18 cellular contexts compared by ENCODE assay signal in genomic region chr1:1535989-1536937, GRCh38. TPM values are rescaled to one million over a fixed set of nuclear protein-coding genes. Genes with fewer than 3 reads are reported as not detected.
DNase-seq lines count a peak whose midpoint lies in the region; ATAC-seq, FAIRE-seq and TF ChIP-seq lines count a peak whose summit lies in the region.
"Had no signal": no experiment of that assay in that cellular context is flagged by ENCODE, and none has a peak within 500 bp of the region (broad histone marks: within the 10 kb centered on the region; RNA-seq: fewer than 3 reads in every experiment).

No MANE protein-coding gene starts in this region.

- H3K9me3 ChIP-seq in HCT116 (ENCODE audit: control insufficient read depth in 1 of 2, insufficient read depth in 1 of 2, low read depth in 1 of 2, low read length in 2 of 2): no peaks in the 10 kb centered on the region
- no peaks in the 10 kb centered on the region for H3K9me3 ChIP-seq in endothelial cell of umbilical vein (replicated peaks; ENCODE audit: control insufficient read depth, insufficient read depth, low read length)
- no peaks in the 10 kb centered on the region for H3K9me3 ChIP-seq in osteoblast (ENCODE audit: low read depth, low read length)
- H3K9me3 ChIP-seq: BE2C had no signal

- peak; percentile 23 for ATAC-seq in HCT116
- no peak for ATAC-seq in GM18873 (IDR thresholded peaks at IDR 0.05; ENCODE audit: low FRiP score, unreplicated experiment)
- ATAC-seq in GM21526 (IDR thresholded peaks at IDR 0.05; ENCODE audit: low FRiP score, unreplicated experiment): no peak

- TF ChIP-seq CTCF in HCT116 (IDR thresholded peaks at IDR 0.05 in 2 of 3, conservative IDR thresholded peaks at IDR 0.05 in 1 of 3; ENCODE audit: borderline replicate concordance in 1 of 3, insufficient read depth in 1 of 3, low read depth in 2 of 3, low read length in 2 of 3): no peak
- TF ChIP-seq CTCF in endothelial cell of umbilical vein (IDR thresholded peaks at IDR 0.05; ENCODE audit: extremely low read depth in 1 of 2, insufficient read depth in 1 of 2, low read depth in 1 of 2, low read length in 2 of 2): no peak
- TF ChIP-seq CTCF in osteoblast (IDR thresholded peaks at IDR 0.05; ENCODE audit: extremely low read depth, low read depth, low read length): no peak

- TF ChIP-seq RAD21 in HCT116 (IDR thresholded peaks at IDR 0.05; ENCODE audit: low read depth): no peak

- CTCF ChIA-PET in HCT116 (lab: Charles Lee) (no interaction called here), endothelial cell of umbilical vein (lab: Charles Lee) (interaction anchor here (0.8 kb wide), 1 partner anchor 15 kb away, joined by 3 read pairs; no protein-coding TSS in a partner anchor)

- H3K27me3 ChIP-seq in HCT116 (ENCODE audit: insufficient read depth, low read length) (no peaks in the 10 kb centered on the region), endothelial cell of umbilical vein (ENCODE audit: control insufficient read depth in 2 of 2, insufficient read depth in 2 of 2, low read length in 2 of 2) (no peaks in the 10 kb centered on the region), osteoblast (ENCODE audit: insufficient read depth, low read length) (no peaks in the 10 kb centered on the region)
- H3K27me3 ChIP-seq: BE2C had no signal

- intact Hi-C loops in HCT116 (cut with micrococcal nuclease): no loop called here
- intact Hi-C loops in endothelial cell of umbilical vein (cut with micrococcal nuclease): no loop called here

- BruUV-seq in HCT116 (replicated peaks; lab: Mats Ljungman, UMichigan): no TSS peak
- BruUV-seq in endothelial cell of umbilical vein (replicated peaks; lab: Mats Ljungman, UMichigan): no TSS peak

- H3K4me1 ChIP-seq in HCT116 (ENCODE audit: control insufficient read depth in 1 of 2, insufficient read depth in 2 of 2, low read length in 2 of 2): no peaks in the 10 kb centered on the region
- peaks cover 5% of the 10 kb centered on the region for H3K4me1 ChIP-seq in endothelial cell of umbilical vein (ENCODE audit: control insufficient read depth, extremely low read depth, insufficient read depth, low read length)
- no peaks in the 10 kb centered on the region for H3K4me1 ChIP-seq in osteoblast (ENCODE audit: insufficient read depth, low read length)

- H3K4me2 ChIP-seq in HCT116 (ENCODE audit: low read length): no peak overlapping the region
- H3K4me2 ChIP-seq in endothelial cell of umbilical vein (ENCODE audit: insufficient read depth, low read length): no peak overlapping the region
- no peak overlapping the region for H3K4me2 ChIP-seq in osteoblast (ENCODE audit: insufficient read depth, low read length)

- RAD21 ChIA-PET in HCT116 (lab: Charles Lee; ENCODE audit: low non-redundant PET in 1 of 2, low total read pairs in 2 of 2, uncharacterized antibody in 2 of 2, unreplicated experiment in 2 of 2): no interaction called here

- TF ChIP-seq POLR2A in HCT116 (IDR thresholded peaks at IDR 0.05; ENCODE audit: borderline replicate concordance, extremely low read depth, insufficient read depth, insufficient read length) (no peak), endothelial cell of umbilical vein (IDR thresholded peaks at IDR 0.05; ENCODE audit: low read depth, low read length) (no peak)

- H2AFZ ChIP-seq in HCT116 (ENCODE audit: low read depth, low read length, poor library complexity, severe bottlenecking) (no peak overlapping the region), endothelial cell of umbilical vein (ENCODE audit: low read depth, low read length) (no peak overlapping the region), osteoblast (ENCODE audit: low read length) (no peak overlapping the region)

- H3K4me3 ChIP-seq in HCT116 (replicated peaks in 1 of 2; ENCODE audit: low read depth in 1 of 2, low read length in 2 of 2) (no peak overlapping the region), endothelial cell of umbilical vein (replicated peaks in 1 of 3; ENCODE audit: insufficient read depth in 1 of 3, low read depth in 1 of 3, low read length in 3 of 3) (no peak overlapping the region), osteoblast (ENCODE audit: insufficient read depth, low read length) (no peak overlapping the region)

- peak; percentile 52 for DNase-seq in activated CD8-positive, alpha-beta memory T cell treated with anti-CD3 and anti-CD28 coated beads, Interleukin-2, amount 50 U/mL, for 48 hours
- DNase-seq in activated CD8-positive, alpha-beta memory T cell treated with anti-CD3 and anti-CD28 coated beads for 24 hours: no peak
- no peak for DNase-seq in HCT116 (ENCODE audit: low read depth, low spot score)
- no peak for DNase-seq in endothelial cell of umbilical vein (ENCODE audit: low read depth, low spot score)
- peak; percentile 92 for DNase-seq in osteoblast (ENCODE audit: insufficient read length, low spot score, missing footprints)
- no peak for DNase-seq in NCI-H82 (lab: John Stamatoyannopoulos, UW)
- DNase-seq: activated CD4-positive, alpha-beta T cell treated with anti-CD3 and anti-CD28 coated beads, Interleukin-2, amount 50 U/mL, for 48 hours; BE2C; cortex of kidney; HFFc6; NCI-H2029 treated with DMSO at 0.1 percent for 48 hours; SHP77; T1000 had no signal

- no peaks in the 10 kb centered on the region for H3K9me1 ChIP-seq in endothelial cell of umbilical vein (replicated peaks; ENCODE audit: control insufficient read depth, extremely low read depth, insufficient read depth, low read length)

- no peak for FAIRE-seq in endothelial cell of umbilical vein (lab: Jason Lieb, UNC)
- FAIRE-seq: bronchial epithelial cell, keratinocyte had no signal

- H3K27ac ChIP-seq in HCT116 (ENCODE audit: low read depth, low read length): no peak overlapping the region
- no peak overlapping the region for H3K27ac ChIP-seq in endothelial cell of umbilical vein (ENCODE audit: insufficient read depth, low read depth, low read length)
- no peak overlapping the region for H3K27ac ChIP-seq in osteoblast (ENCODE audit: low read depth, low read length)

- dilution Hi-C loops in endothelial cell of umbilical vein (cut with MboI; ENCODE audit: extremely low pct_ligation_motif_present, low sequenced_read_pairs): no loop called here

- H4K20me1 ChIP-seq in HCT116 (ENCODE audit: insufficient read depth): no peaks in the 10 kb centered on the region
- H4K20me1 ChIP-seq in endothelial cell of umbilical vein (replicated peaks; ENCODE audit: control insufficient read depth, extremely low read depth, insufficient read depth, low read length): no peaks in the 10 kb centered on the region
- H4K20me1 ChIP-seq in osteoblast (ENCODE audit: insufficient read depth, low read length): peaks cover 16% of the 10 kb centered on the region

- POLR2A ChIA-PET in HCT116 (lab: Charles Lee) (no interaction called here), endothelial cell of umbilical vein (lab: Charles Lee) (no interaction called here)

- H3K9ac ChIP-seq in HCT116 (ENCODE audit: low read length) (no peak overlapping the region), endothelial cell of umbilical vein (replicated peaks; ENCODE audit: extremely low read depth, insufficient read depth, low read length) (no peak overlapping the region)

- no peaks in the 10 kb centered on the region; a peak in 1 of 4 replicates for H3K36me3 ChIP-seq in HCT116 (ENCODE audit: control insufficient read depth in 1 of 2, insufficient read depth in 2 of 2, low read length in 2 of 2)
- peaks cover 0 to 4% of the 10 kb centered on the region in 2 experiments for H3K36me3 ChIP-seq in endothelial cell of umbilical vein (ENCODE audit: control insufficient read depth in 2 of 2, extremely low read depth in 1 of 2, insufficient read depth in 2 of 2, low read length in 2 of 2)
- H3K36me3 ChIP-seq in osteoblast (ENCODE audit: insufficient read depth, low read length): peaks cover 16% of the 10 kb centered on the region

- H3K9me2 ChIP-seq in HCT116 (ENCODE audit: insufficient read depth): no peaks in the 10 kb centered on the region

- H3K79me2 ChIP-seq in HCT116 (ENCODE audit: insufficient read depth, low read length) (no peaks in the 10 kb centered on the region), endothelial cell of umbilical vein (ENCODE audit: control insufficient read depth, insufficient read depth, low read length) (peaks cover 7% of the 10 kb centered on the region), osteoblast (ENCODE audit: insufficient read depth, low read length) (peaks cover 21% of the 10 kb centered on the region)

RNA-seq across cellular contexts. Expression of gene TMEM240, which starts 4.2 kb away (rescaled TPM):
- 2.3 TPM for total RNA-seq in HCT116 (2021; ENCODE audit: unreplicated experiment)
- 1.1 and 1.6 TPM in 2 replicates for polyA plus RNA-seq in HCT116 (2012)
- total RNA-seq in endothelial cell of umbilical vein: 7.0 and 8.8 TPM in 2 replicates
- polyA plus RNA-seq in endothelial cell of umbilical vein: 5.3 and 7.6 TPM in 2 replicates
- 3.3 and 4.5 TPM in 2 replicates for polyA plus RNA-seq in endothelial cell of umbilical vein (2011; cell fraction: cytosol; rRNA removed)
- 6.8 and 7.3 TPM in 2 replicates for polyA plus RNA-seq in endothelial cell of umbilical vein (2011; cell fraction: nucleus; rRNA removed)
- 2.1 and 5.6 TPM in 2 replicates for polyA plus RNA-seq in endothelial cell of umbilical vein (2012)
- polyA minus RNA-seq in endothelial cell of umbilical vein: 1.1 and 1.2 TPM in 2 replicates
- polyA minus RNA-seq in endothelial cell of umbilical vein (2011; cell fraction: cytosol; rRNA and poly(A)+ RNA removed): not detected
- polyA minus RNA-seq in endothelial cell of umbilical vein (2011; cell fraction: nucleus; rRNA and poly(A)+ RNA removed): 0.87 and 2.0 TPM in 2 replicates
- 1.8 and 2.7 TPM in 2 replicates for total RNA-seq in osteoblast
- total RNA-seq: mononuclear cell had no signal

RNA-seq across cellular contexts. Expression of gene ATAD3A, which starts 24.3 kb away (rescaled TPM):
- total RNA-seq in HCT116 (2021; ENCODE audit: unreplicated experiment): 92.3 TPM
- polyA plus RNA-seq in HCT116 (2012): 59.7 and 59.8 TPM in 2 replicates
- 55.2 and 57.4 TPM in 2 replicates for total RNA-seq in endothelial cell of umbilical vein
- polyA plus RNA-seq in endothelial cell of umbilical vein: 24.9 and 28.8 TPM in 2 replicates
- polyA plus RNA-seq in endothelial cell of umbilical vein (2011; cell fraction: cytosol; rRNA removed): 23.0 and 29.1 TPM in 2 replicates
- polyA plus RNA-seq in endothelial cell of umbilical vein (2011; cell fraction: nucleus; rRNA removed): 47.8 and 57.7 TPM in 2 replicates
- polyA plus RNA-seq in endothelial cell of umbilical vein (2012): 26.8 and 28.1 TPM in 2 replicates
- 13.7 and 22.7 TPM in 2 replicates for polyA minus RNA-seq in endothelial cell of umbilical vein
- 52.6 TPM for polyA minus RNA-seq in endothelial cell of umbilical vein (2011; cell fraction: cytosol; rRNA and poly(A)+ RNA removed)
- 10.6 and 18.4 TPM in 2 replicates for polyA minus RNA-seq in endothelial cell of umbilical vein (2011; cell fraction: nucleus; rRNA and poly(A)+ RNA removed)
- total RNA-seq in osteoblast: 18.6 and 19.9 TPM in 2 replicates

RNA-seq across cellular contexts. Expression of gene SSU72, which starts 38.4 kb away (rescaled TPM):
- total RNA-seq in HCT116 (2021; ENCODE audit: unreplicated experiment) (134 TPM), endothelial cell of umbilical vein (124 and 129 TPM in 2 replicates), osteoblast (67.2 and 73.1 TPM in 2 replicates)
- polyA plus RNA-seq in HCT116 (2012): 76.4 and 94.8 TPM in 2 replicates
- polyA plus RNA-seq in endothelial cell of umbilical vein: 78.2 and 85.9 TPM in 2 replicates
- 92.7 and 101 TPM in 2 replicates for polyA plus RNA-seq in endothelial cell of umbilical vein (2011; cell fraction: cytosol; rRNA removed)
- polyA plus RNA-seq in endothelial cell of umbilical vein (2011; cell fraction: nucleus; rRNA removed): 89.0 and 97.5 TPM in 2 replicates
- 119 and 136 TPM in 2 replicates for polyA plus RNA-seq in endothelial cell of umbilical vein (2012)
- 70.4 and 74.1 TPM in 2 replicates for polyA minus RNA-seq in endothelial cell of umbilical vein
- 82.5 TPM for polyA minus RNA-seq in endothelial cell of umbilical vein (2011; cell fraction: cytosol; rRNA and poly(A)+ RNA removed)
- polyA minus RNA-seq in endothelial cell of umbilical vein (2011; cell fraction: nucleus; rRNA and poly(A)+ RNA removed): 41.3 and 53.5 TPM in 2 replicates

Comparison
In these comparisons a context has a peak if more than half of its experiments do, and no peak if none do; other contexts are left out.
1. DNase-seq: peak in activated CD8-positive, alpha-beta memory T cell treated with anti-CD3 and anti-CD28 coated beads, Interleukin-2, amount 50 U/mL, for 48 hours (single experiment) and osteoblast (single experiment); none in activated CD8-positive, alpha-beta memory T cell treated with anti-CD3 and anti-CD28 coated beads for 24 hours (single experiment), HCT116 (single experiment), endothelial cell of umbilical vein (single experiment) and NCI-H82 (single experiment).